11 cellular contexts compared by ENCODE assay signal in the genomic region with DNA sequence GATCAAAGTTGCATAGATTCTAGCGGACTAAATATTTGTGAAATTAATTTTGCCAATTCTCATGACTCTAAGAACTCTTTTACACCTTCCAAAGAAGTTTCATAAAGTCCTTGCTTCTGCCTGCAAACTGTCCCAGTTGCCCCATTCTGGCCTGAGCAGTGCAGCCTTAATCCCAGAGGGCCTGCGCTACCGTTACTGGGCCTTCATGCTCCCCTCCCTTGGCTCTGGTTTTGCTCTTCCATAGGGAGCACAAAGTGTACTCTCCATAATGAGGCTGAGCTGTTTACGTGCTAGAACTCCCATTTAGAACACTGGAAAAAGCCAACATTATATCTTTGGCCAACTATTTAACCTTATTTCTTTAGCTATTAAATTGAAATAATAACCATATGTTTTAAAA. TPM values are rescaled to one million over a fixed set of nuclear protein-coding genes. Genes with fewer than 3 reads are reported as not detected.
DNase-seq lines count a peak whose midpoint lies in the region; ATAC-seq and TF ChIP-seq lines count a peak whose summit lies in the region.
"Had no signal": no experiment of that assay in that cellular context is flagged by ENCODE, and none has a peak within 500 bp of the region (broad histone marks: within the 10 kb centered on the region; RNA-seq: fewer than 3 reads in every experiment).

No MANE protein-coding gene starts in this region.

- peaks cover 3% of the 10 kb centered on the region for H3K36me3 Mint-ChIP-seq in activated naive CD8-positive, alpha-beta T cell
- H3K36me3 Mint-ChIP-seq in mesothelial cell of epicardium (no peaks in the 10 kb centered on the region), type B pancreatic cell (no peaks in the 10 kb centered on the region)

- intact Hi-C loops in Right ventricle myocardium superior (cut with DNase I), result loop anchor here (10.0 kb wide), 1 partner anchor 184 kb away; no protein-coding TSS in a partner anchor
- intact Hi-C loops in cardiac septum (cut with DNase I), result no loop called here

- peak overlapping the region; percentile 27 for H3K4me3 Mint-ChIP-seq in activated naive CD8-positive, alpha-beta T cell
- no peak overlapping the region for H3K4me3 Mint-ChIP-seq in mesothelial cell of epicardium
- peak overlapping the region; percentile 96 for H3K4me3 Mint-ChIP-seq in type B pancreatic cell

- DNase-seq in Right ventricle myocardium superior, result no peak
- no peak for DNase-seq in cardiac septum (ENCODE audit: low spot score)
- DNase-seq in mesothelial cell of epicardium (ENCODE audit: low spot score in 2 of 2, unreplicated experiment in 2 of 2), result no peak
- DNase-seq in type B pancreatic cell (ENCODE audit: extremely low spot score, unreplicated experiment), result no peak
- no peak for DNase-seq in caudate nucleus (lab: John Stamatoyannopoulos, UW)
- DNase-seq in mesenteric fat pad (ENCODE audit: low spot score), result no peak
- DNase-seq: H9, Kasumi-1, Peyer's patch had no signal

- no peaks in the 10 kb centered on the region for H3K9me3 Mint-ChIP-seq in activated naive CD8-positive, alpha-beta T cell (ENCODE audit: low read depth)
- H3K9me3 Mint-ChIP-seq in mesothelial cell of epicardium, result no peaks in the 10 kb centered on the region
- no peaks in the 10 kb centered on the region for H3K9me3 Mint-ChIP-seq in type B pancreatic cell
- H3K9me3 Mint-ChIP-seq: H9 had no signal

- H3K27ac Mint-ChIP-seq in activated naive CD8-positive, alpha-beta T cell, result peak overlapping the region; percentile 84
- peak overlapping the region; percentile 56 for H3K27ac Mint-ChIP-seq in mesothelial cell of epicardium
- no peak overlapping the region for H3K27ac Mint-ChIP-seq in type B pancreatic cell

- peak; percentile 42 for ATAC-seq in Right ventricle myocardium superior (ENCODE audit: poor library complexity)
- no peak for ATAC-seq in HG03095 (IDR thresholded peaks at IDR 0.05; ENCODE audit: unreplicated experiment)

- no peak for TF ChIP-seq CTCF in mesothelial cell of epicardium (IDR thresholded peaks at IDR 0.05; ENCODE audit: unreplicated experiment)
- no peak for TF ChIP-seq CTCF in type B pancreatic cell (conservative IDR thresholded peaks at IDR 0.05)

- no peaks in the 10 kb centered on the region for H3K27me3 Mint-ChIP-seq in activated naive CD8-positive, alpha-beta T cell
- H3K27me3 Mint-ChIP-seq in mesothelial cell of epicardium (ENCODE audit: low read depth) (peaks cover 8% of the 10 kb centered on the region), type B pancreatic cell (peaks cover 5% of the 10 kb centered on the region)

- H3K27ac ChIP-seq in caudate nucleus (ENCODE audit: low read depth, low read length), result no peak overlapping the region

- H3K4me1 Mint-ChIP-seq in activated naive CD8-positive, alpha-beta T cell (ENCODE audit: low read depth), result peaks cover 54% of the 10 kb centered on the region
- H3K4me1 Mint-ChIP-seq in mesothelial cell of epicardium (peaks cover 28% of the 10 kb centered on the region), type B pancreatic cell (ENCODE audit: unreplicated experiment) (peaks cover 20% of the 10 kb centered on the region)

RNA-seq across cellular contexts. Expression of gene MTIF3, which starts 2.1 kb away (rescaled TPM):
- total RNA-seq in Right ventricle myocardium superior (189 TPM), cardiac septum (83.8 TPM), mesothelial cell of epicardium (39.1 to 41.1 TPM (median 40.4 TPM) in 3 replicates), type B pancreatic cell (ENCODE audit: low replicate concordance) (39.7 and 42.2 TPM in 2 replicates), mesenteric fat pad (55.1 TPM)

RNA-seq across cellular contexts. Expression of gene GTF3A, which starts 23.9 kb away (rescaled TPM):
- total RNA-seq in Right ventricle myocardium superior, result 211 TPM
- total RNA-seq in cardiac septum, result 167 TPM
- 47.5 to 53.7 TPM (median 48.6 TPM) in 3 replicates for total RNA-seq in mesothelial cell of epicardium
- total RNA-seq in type B pancreatic cell (ENCODE audit: low replicate concordance), result 68.0 and 69.0 TPM in 2 replicates
- 115 TPM for total RNA-seq in mesenteric fat pad
